Comparison of ENCODE assay signal across 1 cellular context in genomic region chr20:25481235-25481917, GRCh38.
TF ChIP-seq lines count a peak whose summit lies in the region.

No MANE protein-coding gene starts in this region.

TF ChIP-seq in IMR-90, 13 proteins besides CTCF, POLR2A, EP300 and RAD21:
- TF ChIP-seq CHD1 (IDR thresholded peaks at IDR 0.05; ENCODE audit: low read depth, low read length) (no peak), RCOR1 (IDR thresholded peaks at IDR 0.05; ENCODE audit: insufficient replicate concordance, low read length) (no peak), CEBPB (IDR thresholded peaks at IDR 0.05; ENCODE audit: low read depth, low read length) (no peak), FOS (IDR thresholded peaks at IDR 0.05; ENCODE audit: low read depth, low read length) (no peak), MAZ (IDR thresholded peaks at IDR 0.05; ENCODE audit: borderline replicate concordance, low read depth, low read length) (no peak), BHLHE40 (IDR thresholded peaks at IDR 0.05; ENCODE audit: low read depth, low read length) (no peak), NFE2L2 (IDR thresholded peaks at IDR 0.05; ENCODE audit: low read depth, low read length) (no peak), MAFK (IDR thresholded peaks at IDR 0.05; ENCODE audit: low read depth, low read length) (no peak), MXI1 (IDR thresholded peaks at IDR 0.05; ENCODE audit: borderline replicate concordance, low read depth, low read length) (no peak), RFX5 (IDR thresholded peaks at IDR 0.05; ENCODE audit: low read depth, low read length) (no peak), SMC3 (IDR thresholded peaks at IDR 0.05; ENCODE audit: low read depth, low read length) (no peak)
- TF ChIP-seq, protein P1, sequence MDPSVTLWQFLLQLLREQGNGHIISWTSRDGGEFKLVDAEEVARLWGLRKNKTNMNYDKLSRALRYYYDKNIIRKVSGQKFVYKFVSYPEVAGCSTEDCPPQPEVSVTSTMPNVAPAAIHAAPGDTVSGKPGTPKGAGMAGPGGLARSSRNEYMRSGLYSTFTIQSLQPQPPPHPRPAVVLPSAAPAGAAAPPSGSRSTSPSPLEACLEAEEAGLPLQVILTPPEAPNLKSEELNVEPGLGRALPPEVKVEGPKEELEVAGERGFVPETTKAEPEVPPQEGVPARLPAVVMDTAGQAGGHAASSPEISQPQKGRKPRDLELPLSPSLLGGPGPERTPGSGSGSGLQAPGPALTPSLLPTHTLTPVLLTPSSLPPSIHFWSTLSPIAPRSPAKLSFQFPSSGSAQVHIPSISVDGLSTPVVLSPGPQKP (IDR thresholded peaks at IDR 0.05; ENCODE audit: borderline replicate concordance, low read depth, low read length) = no peak
- TF ChIP-seq, protein P2, sequence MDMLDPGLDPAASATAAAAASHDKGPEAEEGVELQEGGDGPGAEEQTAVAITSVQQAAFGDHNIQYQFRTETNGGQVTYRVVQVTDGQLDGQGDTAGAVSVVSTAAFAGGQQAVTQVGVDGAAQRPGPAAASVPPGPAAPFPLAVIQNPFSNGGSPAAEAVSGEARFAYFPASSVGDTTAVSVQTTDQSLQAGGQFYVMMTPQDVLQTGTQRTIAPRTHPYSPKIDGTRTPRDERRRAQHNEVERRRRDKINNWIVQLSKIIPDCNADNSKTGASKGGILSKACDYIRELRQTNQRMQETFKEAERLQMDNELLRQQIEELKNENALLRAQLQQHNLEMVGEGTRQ (IDR thresholded peaks at IDR 0.05; ENCODE audit: low read depth, low read length) = no peak
